35 cellular contexts compared by ENCODE assay signal in the genomic region with DNA sequence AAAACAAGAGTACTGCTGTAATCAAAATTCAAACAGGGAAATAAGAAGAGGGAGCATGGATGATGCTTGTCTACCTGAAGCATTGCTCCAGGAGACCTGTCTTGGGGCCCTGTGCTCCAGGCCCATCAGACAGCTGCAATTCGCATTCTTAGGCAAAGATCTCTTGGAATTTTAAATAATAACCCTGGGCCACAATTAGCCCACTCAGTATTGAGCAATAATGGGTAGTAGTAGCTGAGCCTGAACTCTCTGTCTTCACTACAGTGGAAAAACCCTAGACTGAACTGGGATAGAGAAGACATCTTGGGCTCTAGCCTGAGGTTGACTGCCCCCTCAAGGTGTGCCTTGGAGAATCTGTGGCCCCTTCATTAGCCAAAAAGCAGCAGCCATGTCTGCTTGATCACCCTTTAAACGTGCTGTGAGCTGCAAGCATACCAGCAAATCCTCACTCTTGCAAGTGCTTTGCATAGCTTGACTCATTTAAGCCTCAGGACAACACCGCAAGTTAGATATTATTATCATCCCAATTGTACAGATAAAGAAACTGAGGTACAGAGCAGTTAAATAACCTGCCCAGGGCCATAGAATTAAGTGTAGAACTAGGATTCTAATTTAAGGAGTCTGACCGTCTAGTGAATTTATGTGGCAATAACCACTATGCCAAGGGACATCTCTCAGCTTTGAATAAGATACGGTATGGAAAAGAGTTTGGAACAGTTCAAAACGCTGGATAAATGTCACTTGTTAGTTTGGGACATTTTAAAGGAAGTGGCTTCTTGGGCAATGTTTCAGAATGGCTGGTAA.
"Had no signal": no experiment of that assay in that cellular context is flagged by ENCODE, and none has a peak within 500 bp of the region (broad histone marks: within the 10 kb centered on the region; RNA-seq: fewer than 3 reads in every experiment).

No MANE protein-coding gene starts in this region.

- H3K27me3 ChIP-seq: ascending aorta, cardiac muscle cell, SJSA1 had no signal

- H3K27me3 Mint-ChIP-seq: activated CD8-positive, alpha-beta memory T cell treated with anti-CD3 and anti-CD28 coated beads, Interleukin-2, amount 10 ng/mL, durations not matched to agents 7 days and 5 days; activated naive CD8-positive, alpha-beta T cell treated with anti-CD3 and anti-CD28 coated beads for 36 hours had no signal

- H3K36me3 ChIP-seq: ascending aorta, cardiac muscle cell, SJSA1 had no signal

- H3K4me3 Mint-ChIP-seq: activated B cell treated with CpG ODN at 0.5 μM for 24 hours; activated CD4-positive, alpha-beta memory T cell treated with anti-CD3 and anti-CD28 coated beads, Interleukin-2, amount 10 ng/mL, durations not matched to agents 7 days and 5 days; activated CD8-positive, alpha-beta memory T cell treated with anti-CD3 and anti-CD28 coated beads, Interleukin-2, amount 10 ng/mL, durations not matched to agents 7 days and 5 days; activated naive CD8-positive, alpha-beta T cell treated with anti-CD3 and anti-CD28 coated beads for 36 hours; activated T-cell treated with anti-CD3 and anti-CD28 coated beads, Interleukin-2, amount 50 U/mL, for 72 hours; activated T-helper 17 cell treated with anti-CD3 and anti-CD28 coated beads, Interleukin-2, amount 50 U/mL, for 72 hours; central memory CD8-positive, alpha-beta T cell had no signal

- H3K9me3 ChIP-seq: ascending aorta, SJSA1 had no signal

- H3K4me1 Mint-ChIP-seq: activated B cell treated with CpG ODN at 0.5 μM for 24 hours; activated CD4-positive, alpha-beta memory T cell treated with anti-CD3 and anti-CD28 coated beads, Interleukin-2, amount 10 ng/mL, durations not matched to agents 7 days and 5 days; activated CD8-positive, alpha-beta memory T cell treated with anti-CD3 and anti-CD28 coated beads, Interleukin-2, amount 10 ng/mL, durations not matched to agents 7 days and 5 days; activated naive CD8-positive, alpha-beta T cell treated with anti-CD3 and anti-CD28 coated beads for 36 hours; activated T-helper 17 cell treated with anti-CD3 and anti-CD28 coated beads, Interleukin-2, amount 50 U/mL, for 72 hours; central memory CD8-positive, alpha-beta T cell had no signal

- H3K36me3 Mint-ChIP-seq: activated CD8-positive, alpha-beta memory T cell treated with anti-CD3 and anti-CD28 coated beads, Interleukin-2, amount 10 ng/mL, durations not matched to agents 7 days and 5 days; activated naive CD8-positive, alpha-beta T cell treated with anti-CD3 and anti-CD28 coated beads for 36 hours had no signal

- H3K4me1 ChIP-seq: ascending aorta, SJSA1 had no signal

- H3K27ac ChIP-seq: ascending aorta, cardiac muscle cell, SJSA1, VCaP had no signal

- ATAC-seq: activated CD8-positive, alpha-beta memory T cell treated with anti-CD3 and anti-CD28 coated beads, Interleukin-2, amount 10 ng/mL, durations not matched to agents 7 days and 5 days; activated T-cell treated with anti-CD3 and anti-CD28 coated beads, Interleukin-2, amount 50 U/mL, for 72 hours; activated T-helper 17 cell treated with anti-CD3 and anti-CD28 coated beads, Interleukin-2, amount 50 U/mL, for 72 hours; Panc1; SK-N-SH treated with all-trans-retinoic acid at 6 μM for 48 hours had no signal

- H3K4me3 ChIP-seq: ascending aorta, cardiac muscle cell, SJSA1 had no signal

- H3K27ac Mint-ChIP-seq: activated B cell treated with CpG ODN at 0.5 μM for 24 hours; activated CD4-positive, alpha-beta memory T cell treated with anti-CD3 and anti-CD28 coated beads, Interleukin-2, amount 10 ng/mL, durations not matched to agents 7 days and 5 days; activated CD8-positive, alpha-beta memory T cell treated with anti-CD3 and anti-CD28 coated beads, Interleukin-2, amount 10 ng/mL, durations not matched to agents 7 days and 5 days; activated naive CD8-positive, alpha-beta T cell treated with anti-CD3 and anti-CD28 coated beads for 36 hours; activated T-cell treated with anti-CD3 and anti-CD28 coated beads, Interleukin-2, amount 50 U/mL, for 72 hours; activated T-helper 17 cell treated with anti-CD3 and anti-CD28 coated beads, Interleukin-2, amount 50 U/mL, for 72 hours had no signal

- H3K9me3 Mint-ChIP-seq: activated CD4-positive, alpha-beta memory T cell treated with anti-CD3 and anti-CD28 coated beads, Interleukin-2, amount 10 ng/mL, durations not matched to agents 7 days and 5 days; activated T-cell treated with anti-CD3 and anti-CD28 coated beads, Interleukin-2, amount 50 U/mL, for 72 hours; central memory CD8-positive, alpha-beta T cell had no signal

- DNase-seq: activated B cell treated with CpG ODN at 0.5 μM for 24 hours; activated CD4-positive, alpha-beta memory T cell treated with anti-CD3 and anti-CD28 coated beads, Interleukin-2, amount 10 ng/mL, durations not matched to agents 7 days and 5 days; activated CD4-positive, alpha-beta T cell treated with anti-CD3 and anti-CD28 coated beads for 48 hours; activated CD4-positive, CD25-positive, alpha-beta regulatory T cell treated with anti-CD3 and anti-CD28 coated beads, Interleukin-2, amount 50 U/mL, for 72 hours; activated CD8-positive, alpha-beta memory T cell treated with anti-CD3 and anti-CD28 coated beads for 24 hours; activated CD8-positive, alpha-beta memory T cell treated with anti-CD3 and anti-CD28 coated beads, Interleukin-2, amount 10 ng/mL, durations not matched to agents 7 days and 5 days; activated CD8-positive, alpha-beta memory T cell treated with anti-CD3 and anti-CD28 coated beads, Interleukin-2, amount 50 U/mL, for 48 hours; activated effector memory CD4-positive, alpha-beta T cell treated with anti-CD3 and anti-CD28 coated beads, Interleukin-2, amount 50 U/mL, for 16 hours; activated naive CD4-positive, alpha-beta T cell; activated naive CD4-positive, alpha-beta T cell treated with anti-CD3 and anti-CD28 coated beads, Interleukin-2, amount 50 U/mL, for 16 hours; activated naive CD8-positive, alpha-beta T cell treated with anti-CD3 and anti-CD28 coated beads for 36 hours; activated T-cell treated with anti-CD3 and anti-CD28 coated beads, Interleukin-2, amount 50 U/mL, for 72 hours; amygdala; NCI-H1048; NCI-H1105 treated with DMSO at 0.1 percent for 48 hours; NCI-H1436; NCI-H1694; NCI-H1930; NCI-H2081 treated with DMSO at 0.1 percent for 48 hours; NCI-H345; NCI-H524 treated with DMSO at 0.1 percent for 48 hours; RPMI8226; SHP77 treated with DMSO at 0.1 percent for 48 hours; SW 1271; T-helper 1 cell; T-helper 2 cell; T-helper 9 cell had no signal
